Comparison of ENCODE assay signal across 8 cellular contexts in genomic region chr14:31740688-31741087, GRCh38.
"Had no signal": no experiment of that assay in that cellular context is flagged by ENCODE, and none has a peak within 500 bp of the region (broad histone marks: within the 10 kb centered on the region; RNA-seq: fewer than 3 reads in every experiment).

No MANE protein-coding gene starts in this region.

- H3K4me3 ChIP-seq: GM12878 had no signal

- ATAC-seq: GM12878 had no signal

- DNase-seq: GDM1, GF-D8 had no signal

- FAIRE-seq: G401.6, GM12878, GM12891, GM12892, GM18507, GM19239 had no signal
